In the genomic region with DNA sequence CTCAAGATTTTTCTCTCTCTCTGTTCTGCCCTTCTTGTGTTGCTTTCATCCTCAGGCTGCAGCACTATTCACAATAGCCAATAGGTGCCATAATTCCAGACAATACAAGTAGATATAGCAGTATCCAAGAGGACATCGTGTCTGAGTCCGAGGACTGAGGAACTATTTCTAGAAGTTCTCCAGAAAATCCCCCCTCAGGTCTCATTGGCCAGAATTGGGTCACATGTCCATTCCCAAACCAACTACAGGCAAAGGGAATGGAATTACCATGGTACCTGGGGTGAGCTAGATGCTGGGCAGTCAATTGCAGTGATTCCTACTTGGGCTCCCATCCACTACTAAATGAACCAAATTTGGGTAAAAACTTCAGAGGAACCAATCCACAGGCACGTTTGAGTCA, we compare ENCODE assay signal across 39 cellular contexts.
"Had no signal": no experiment of that assay in that cellular context is flagged by ENCODE, and none has a peak within 500 bp of the region (broad histone marks: within the 10 kb centered on the region; RNA-seq: fewer than 3 reads in every experiment).

No MANE protein-coding gene starts in this region.

- H3K36me3 ChIP-seq: adrenal gland, ascending aorta, brain microvascular endothelial cell, breast epithelium, cardiac muscle cell had no signal

- H3K4me1 ChIP-seq: adrenal gland, ascending aorta, body of pancreas, breast epithelium had no signal

- H3K36me3 Mint-ChIP-seq: activated naive CD4-positive, alpha-beta T cell treated with anti-CD3 and anti-CD28 coated beads, Interleukin-2, amount 10 ng/mL, durations not matched to agents 7 days and 5 days; activated naive CD4-positive, alpha-beta T cell treated with anti-CD3 and anti-CD28 coated beads, Interleukin-2, amount 50 U/mL, for 72 hours; activated naive CD8-positive, alpha-beta T cell treated with anti-CD3 and anti-CD28 coated beads, Interleukin-2, amount 10 ng/mL, durations not matched to agents 7 days and 5 days; brain had no signal

- H3K9me3 Mint-ChIP-seq: activated naive CD4-positive, alpha-beta T cell treated with anti-CD3 and anti-CD28 coated beads for 36 hours; activated naive CD4-positive, alpha-beta T cell treated with anti-CD3 and anti-CD28 coated beads, Interleukin-2, amount 10 ng/mL, durations not matched to agents 7 days and 5 days; activated naive CD4-positive, alpha-beta T cell treated with anti-CD3 and anti-CD28 coated beads, Interleukin-2, amount 50 U/mL, for 24 hours; activated naive CD4-positive, alpha-beta T cell treated with anti-CD3 and anti-CD28 coated beads, Interleukin-2, amount 50 U/mL, for 72 hours; activated T-cell treated with anti-CD3 and anti-CD28 coated beads, Interleukin-2, amount 50 U/mL, for 4 hours; activated T-helper 17 cell treated with anti-CD3 and anti-CD28 coated beads, Interleukin-2, amount 50 U/mL, for 72 hours; central memory CD8-positive, alpha-beta T cell had no signal

- H3K9me3 ChIP-seq: adrenal gland, ascending aorta, body of pancreas, breast epithelium had no signal

- H3K27me3 Mint-ChIP-seq: activated naive CD4-positive, alpha-beta T cell treated with anti-CD3 and anti-CD28 coated beads, Interleukin-2, amount 10 ng/mL, durations not matched to agents 7 days and 5 days; activated naive CD8-positive, alpha-beta T cell; activated naive CD8-positive, alpha-beta T cell treated with anti-CD3 and anti-CD28 coated beads for 36 hours; activated naive CD8-positive, alpha-beta T cell treated with anti-CD3 and anti-CD28 coated beads, Interleukin-2, amount 10 ng/mL, durations not matched to agents 7 days and 5 days had no signal

- H3K27ac ChIP-seq: adrenal gland, ascending aorta, body of pancreas, brain microvascular endothelial cell, breast epithelium, cardiac muscle cell had no signal

- DNase-seq: activated effector memory CD4-positive, alpha-beta T cell treated with anti-CD3 and anti-CD28 coated beads, Interleukin-2, amount 50 U/mL, for 16 hours; activated effector memory CD4-positive, alpha-beta T cell treated with Interleukin-2 at 50 U/mL for 16 hours; activated gamma-delta T cell; activated gamma-delta T cell treated with Interleukin-2 at 50 U/mL for 16 hours; activated naive CD4-positive, alpha-beta T cell; activated naive CD4-positive, alpha-beta T cell treated with anti-CD3 and anti-CD28 coated beads for 36 hours; activated naive CD4-positive, alpha-beta T cell treated with anti-CD3 and anti-CD28 coated beads, Interleukin-2, amount 10 ng/mL, durations not matched to agents 7 days and 5 days; activated naive CD4-positive, alpha-beta T cell treated with anti-CD3 and anti-CD28 coated beads, Interleukin-2, amount 50 U/mL, for 16 hours; activated naive CD4-positive, alpha-beta T cell treated with Interleukin-2 at 50 U/mL for 16 hours; activated naive CD8-positive, alpha-beta T cell treated with anti-CD3 and anti-CD28 coated beads for 36 hours; activated naive CD8-positive, alpha-beta T cell treated with anti-CD3 and anti-CD28 coated beads, Interleukin-2, amount 10 ng/mL, durations not matched to agents 7 days and 5 days; activated naive CD8-positive, alpha-beta T cell treated with anti-CD3 and anti-CD28 coated beads, Interleukin-2, amount 50 U/mL, for 24 hours; activated T-cell treated with anti-CD3 and anti-CD28 coated beads, Interleukin-2, amount 50 U/mL, for 24 hours; activated T-cell treated with anti-CD3 and anti-CD28 coated beads, Interleukin-2, amount 50 U/mL, for 4 hours; activated T-cell treated with anti-CD3 and anti-CD28 coated beads, Interleukin-2, amount 50 U/mL, for 48 hours; activated T-cell treated with anti-CD3 and anti-CD28 coated beads, Interleukin-2, amount 50 U/mL, for 72 hours; adrenal gland; amniotic stem cell; amygdala; anterior cingulate cortex; aorta; body of pancreas; brain microvascular endothelial cell; caudate nucleus; central memory CD4-positive, alpha-beta T cell; cerebellar nuclear complex had no signal

- H3K27ac Mint-ChIP-seq: activated naive CD4-positive, alpha-beta T cell treated with anti-CD3 and anti-CD28 coated beads for 36 hours; activated naive CD4-positive, alpha-beta T cell treated with anti-CD3 and anti-CD28 coated beads, Interleukin-2, amount 10 ng/mL, durations not matched to agents 7 days and 5 days; activated naive CD4-positive, alpha-beta T cell treated with anti-CD3 and anti-CD28 coated beads, Interleukin-2, amount 50 U/mL, for 24 hours; activated naive CD4-positive, alpha-beta T cell treated with anti-CD3 and anti-CD28 coated beads, Interleukin-2, amount 50 U/mL, for 72 hours; activated naive CD8-positive, alpha-beta T cell; activated naive CD8-positive, alpha-beta T cell treated with anti-CD3 and anti-CD28 coated beads for 36 hours; activated naive CD8-positive, alpha-beta T cell treated with anti-CD3 and anti-CD28 coated beads, Interleukin-2, amount 10 ng/mL, durations not matched to agents 7 days and 5 days; activated naive CD8-positive, alpha-beta T cell treated with anti-CD3 and anti-CD28 coated beads, Interleukin-2, amount 50 U/mL, for 24 hours; activated T-cell treated with anti-CD3 and anti-CD28 coated beads, Interleukin-2, amount 50 U/mL, for 24 hours; activated T-cell treated with anti-CD3 and anti-CD28 coated beads, Interleukin-2, amount 50 U/mL, for 72 hours; activated T-helper 1 cell treated with anti-CD3 and anti-CD28 coated beads, Interleukin-12 subunit alpha, Interleukin-12 subunit beta, Interleukin-2, Interleukin-4 antibody, amounts not matched to agents 30 ng/mL and 10 ng/mL and 1 ng/mL, durations not matched to agents 14 hours and 24 hours and 36 hours; activated T-helper 17 cell treated with anti-CD3 and anti-CD28 coated beads, Interleukin-2, amount 50 U/mL, for 72 hours; activated T-helper 2 cell treated with anti-CD3 and anti-CD28 coated beads, Interferon-gamma antibody, Interleukin-2, Interleukin-4, amounts not matched to agents 10 μg/mL and 5 μg/mL and 100 μg/mL, durations not matched to agents 14 hours and 24 hours and 36 hours; brain had no signal

- H3K4me3 Mint-ChIP-seq: activated naive CD4-positive, alpha-beta T cell treated with anti-CD3 and anti-CD28 coated beads for 36 hours; activated naive CD4-positive, alpha-beta T cell treated with anti-CD3 and anti-CD28 coated beads, Interleukin-2, amount 10 ng/mL, durations not matched to agents 7 days and 5 days; activated naive CD4-positive, alpha-beta T cell treated with anti-CD3 and anti-CD28 coated beads, Interleukin-2, amount 50 U/mL, for 24 hours; activated naive CD8-positive, alpha-beta T cell; activated naive CD8-positive, alpha-beta T cell treated with anti-CD3 and anti-CD28 coated beads for 36 hours; activated naive CD8-positive, alpha-beta T cell treated with anti-CD3 and anti-CD28 coated beads, Interleukin-2, amount 10 ng/mL, durations not matched to agents 7 days and 5 days; activated naive CD8-positive, alpha-beta T cell treated with anti-CD3 and anti-CD28 coated beads, Interleukin-2, amount 50 U/mL, for 24 hours; activated T-cell treated with anti-CD3 and anti-CD28 coated beads, Interleukin-2, amount 50 U/mL, for 24 hours; activated T-cell treated with anti-CD3 and anti-CD28 coated beads, Interleukin-2, amount 50 U/mL, for 4 hours; activated T-cell treated with anti-CD3 and anti-CD28 coated beads, Interleukin-2, amount 50 U/mL, for 72 hours; activated T-helper 1 cell treated with anti-CD3 and anti-CD28 coated beads, Interleukin-12 subunit alpha, Interleukin-12 subunit beta, Interleukin-2, Interleukin-4 antibody, amounts not matched to agents 30 ng/mL and 10 ng/mL and 1 ng/mL, durations not matched to agents 14 hours and 24 hours and 36 hours; activated T-helper 17 cell treated with anti-CD3 and anti-CD28 coated beads, Interleukin-2, amount 50 U/mL, for 72 hours; brain; central memory CD8-positive, alpha-beta T cell had no signal

- H3K4me1 Mint-ChIP-seq: activated naive CD4-positive, alpha-beta T cell treated with anti-CD3 and anti-CD28 coated beads, Interleukin-2, amount 10 ng/mL, durations not matched to agents 7 days and 5 days; activated naive CD4-positive, alpha-beta T cell treated with anti-CD3 and anti-CD28 coated beads, Interleukin-2, amount 50 U/mL, for 24 hours; activated naive CD8-positive, alpha-beta T cell treated with anti-CD3 and anti-CD28 coated beads, Interleukin-2, amount 10 ng/mL, durations not matched to agents 7 days and 5 days; activated T-helper 17 cell treated with anti-CD3 and anti-CD28 coated beads, Interleukin-2, amount 50 U/mL, for 72 hours; brain; central memory CD8-positive, alpha-beta T cell had no signal

- H3K27me3 ChIP-seq: adrenal gland, ascending aorta, body of pancreas, brain microvascular endothelial cell, breast epithelium, cardiac muscle cell had no signal

- ATAC-seq: activated naive CD4-positive, alpha-beta T cell treated with anti-CD3 and anti-CD28 coated beads, Interleukin-2, amount 50 U/mL, for 72 hours; activated naive CD8-positive, alpha-beta T cell treated with anti-CD3 and anti-CD28 coated beads, Interleukin-2, amount 50 U/mL, for 24 hours; activated T-cell treated with anti-CD3 and anti-CD28 coated beads, Interleukin-2, amount 50 U/mL, for 4 hours; activated T-cell treated with anti-CD3 and anti-CD28 coated beads, Interleukin-2, amount 50 U/mL, for 72 hours; activated T-helper 17 cell treated with anti-CD3 and anti-CD28 coated beads, Interleukin-2, amount 50 U/mL, for 72 hours; body of pancreas had no signal

- FAIRE-seq: astrocyte, bronchial epithelial cell had no signal

- H3K4me3 ChIP-seq: adrenal gland, ascending aorta, body of pancreas, breast epithelium, cardiac muscle cell had no signal
